ENCODE assay signal across 1 cellular context in the genomic region with DNA sequence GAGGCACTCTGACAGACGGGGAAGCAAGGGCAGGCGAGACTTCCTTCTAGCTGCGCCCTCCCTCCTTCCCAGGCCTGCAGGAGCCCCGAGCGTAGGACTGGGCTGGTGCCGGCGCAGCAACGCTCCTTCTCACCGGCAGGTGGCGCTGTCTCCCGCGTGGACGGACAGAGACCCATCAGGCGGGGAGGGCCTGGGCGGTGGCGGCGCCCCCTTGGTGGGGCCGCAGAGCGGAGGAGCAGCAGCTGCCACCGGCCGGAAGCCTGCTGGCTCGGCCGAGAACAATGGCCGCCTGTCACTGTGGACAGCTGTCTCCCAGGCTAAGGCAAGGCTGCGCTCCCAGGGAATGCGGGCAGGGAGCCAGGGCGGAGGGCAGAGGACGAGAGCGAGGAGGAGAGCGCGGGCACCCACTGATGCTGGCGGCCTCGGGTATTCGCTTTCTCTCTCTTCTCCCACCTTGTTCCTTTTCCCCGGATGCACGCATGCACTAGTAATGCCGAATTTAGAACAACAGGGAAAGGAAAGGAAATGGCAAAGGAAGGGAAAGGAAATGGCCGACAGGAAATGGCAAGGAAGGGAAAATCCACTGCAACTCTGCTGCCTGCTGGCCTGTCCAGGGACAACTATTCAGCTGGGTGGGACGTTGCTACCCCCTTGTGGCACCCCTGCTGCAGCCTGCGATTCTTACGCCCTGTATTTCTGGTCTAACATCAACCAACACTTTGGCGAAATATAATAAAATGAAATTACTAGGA.
TF ChIP-seq lines count a peak whose summit lies in the region.

No MANE protein-coding gene starts in this region.

TF ChIP-seq in HepG2, 621 proteins besides CTCF, POLR2A, EP300 and RAD21 (continued from another document and continues in another):
- TF ChIP-seq, protein P1, sequence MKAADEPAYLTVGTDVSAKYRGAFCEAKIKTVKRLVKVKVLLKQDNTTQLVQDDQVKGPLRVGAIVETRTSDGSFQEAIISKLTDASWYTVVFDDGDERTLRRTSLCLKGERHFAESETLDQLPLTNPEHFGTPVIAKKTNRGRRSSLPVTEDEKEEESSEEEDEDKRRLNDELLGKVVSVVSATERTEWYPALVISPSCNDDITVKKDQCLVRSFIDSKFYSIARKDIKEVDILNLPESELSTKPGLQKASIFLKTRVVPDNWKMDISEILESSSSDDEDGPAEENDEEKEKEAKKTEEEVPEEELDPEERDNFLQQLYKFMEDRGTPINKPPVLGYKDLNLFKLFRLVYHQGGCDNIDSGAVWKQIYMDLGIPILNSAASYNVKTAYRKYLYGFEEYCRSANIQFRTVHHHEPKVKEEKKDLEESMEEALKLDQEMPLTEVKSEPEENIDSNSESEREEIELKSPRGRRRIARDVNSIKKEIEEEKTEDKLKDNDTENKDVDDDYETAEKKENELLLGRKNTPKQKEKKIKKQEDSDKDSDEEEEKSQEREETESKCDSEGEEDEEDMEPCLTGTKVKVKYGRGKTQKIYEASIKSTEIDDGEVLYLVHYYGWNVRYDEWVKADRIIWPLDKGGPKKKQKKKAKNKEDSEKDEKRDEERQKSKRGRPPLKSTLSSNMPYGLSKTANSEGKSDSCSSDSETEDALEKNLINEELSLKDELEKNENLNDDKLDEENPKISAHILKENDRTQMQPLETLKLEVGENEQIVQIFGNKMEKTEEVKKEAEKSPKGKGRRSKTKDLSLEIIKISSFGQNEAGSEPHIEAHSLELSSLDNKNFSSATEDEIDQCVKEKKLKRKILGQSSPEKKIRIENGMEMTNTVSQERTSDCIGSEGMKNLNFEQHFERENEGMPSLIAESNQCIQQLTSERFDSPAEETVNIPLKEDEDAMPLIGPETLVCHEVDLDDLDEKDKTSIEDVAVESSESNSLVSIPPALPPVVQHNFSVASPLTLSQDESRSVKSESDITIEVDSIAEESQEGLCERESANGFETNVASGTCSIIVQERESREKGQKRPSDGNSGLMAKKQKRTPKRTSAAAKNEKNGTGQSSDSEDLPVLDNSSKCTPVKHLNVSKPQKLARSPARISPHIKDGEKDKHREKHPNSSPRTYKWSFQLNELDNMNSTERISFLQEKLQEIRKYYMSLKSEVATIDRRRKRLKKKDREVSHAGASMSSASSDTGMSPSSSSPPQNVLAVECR (CRISPR knock-in tag; IDR thresholded peaks at IDR 0.05; ENCODE audit: borderline replicate concordance) = peak; percentile 93
- no peak; the same call in 1 of the 2 replicates for TF ChIP-seq MED13 (CRISPR knock-in tag; IDR thresholded peaks at IDR 0.05)
- no peak for TF ChIP-seq ZNF33A (CRISPR knock-in tag; IDR thresholded peaks at IDR 0.05; ENCODE audit: borderline replicate concordance)
- TF ChIP-seq, protein P2, sequence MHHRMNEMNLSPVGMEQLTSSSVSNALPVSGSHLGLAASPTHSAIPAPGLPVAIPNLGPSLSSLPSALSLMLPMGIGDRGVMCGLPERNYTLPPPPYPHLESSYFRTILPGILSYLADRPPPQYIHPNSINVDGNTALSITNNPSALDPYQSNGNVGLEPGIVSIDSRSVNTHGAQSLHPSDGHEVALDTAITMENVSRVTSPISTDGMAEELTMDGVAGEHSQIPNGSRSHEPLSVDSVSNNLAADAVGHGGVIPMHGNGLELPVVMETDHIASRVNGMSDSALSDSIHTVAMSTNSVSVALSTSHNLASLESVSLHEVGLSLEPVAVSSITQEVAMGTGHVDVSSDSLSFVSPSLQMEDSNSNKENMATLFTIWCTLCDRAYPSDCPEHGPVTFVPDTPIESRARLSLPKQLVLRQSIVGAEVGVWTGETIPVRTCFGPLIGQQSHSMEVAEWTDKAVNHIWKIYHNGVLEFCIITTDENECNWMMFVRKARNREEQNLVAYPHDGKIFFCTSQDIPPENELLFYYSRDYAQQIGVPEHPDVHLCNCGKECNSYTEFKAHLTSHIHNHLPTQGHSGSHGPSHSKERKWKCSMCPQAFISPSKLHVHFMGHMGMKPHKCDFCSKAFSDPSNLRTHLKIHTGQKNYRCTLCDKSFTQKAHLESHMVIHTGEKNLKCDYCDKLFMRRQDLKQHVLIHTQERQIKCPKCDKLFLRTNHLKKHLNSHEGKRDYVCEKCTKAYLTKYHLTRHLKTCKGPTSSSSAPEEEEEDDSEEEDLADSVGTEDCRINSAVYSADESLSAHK (CRISPR knock-in tag; IDR thresholded peaks at IDR 0.05; ENCODE audit: borderline replicate concordance) = no peak
- TF ChIP-seq HDAC1 (CRISPR knock-in tag; IDR thresholded peaks at IDR 0.05) = peak; percentile 93
- TF ChIP-seq NBN (conservative IDR thresholded peaks at IDR 0.05) = no peak
- no peak for TF ChIP-seq MYNN (CRISPR knock-in tag; IDR thresholded peaks at IDR 0.05; ENCODE audit: low read depth)
- TF ChIP-seq, protein P3, sequence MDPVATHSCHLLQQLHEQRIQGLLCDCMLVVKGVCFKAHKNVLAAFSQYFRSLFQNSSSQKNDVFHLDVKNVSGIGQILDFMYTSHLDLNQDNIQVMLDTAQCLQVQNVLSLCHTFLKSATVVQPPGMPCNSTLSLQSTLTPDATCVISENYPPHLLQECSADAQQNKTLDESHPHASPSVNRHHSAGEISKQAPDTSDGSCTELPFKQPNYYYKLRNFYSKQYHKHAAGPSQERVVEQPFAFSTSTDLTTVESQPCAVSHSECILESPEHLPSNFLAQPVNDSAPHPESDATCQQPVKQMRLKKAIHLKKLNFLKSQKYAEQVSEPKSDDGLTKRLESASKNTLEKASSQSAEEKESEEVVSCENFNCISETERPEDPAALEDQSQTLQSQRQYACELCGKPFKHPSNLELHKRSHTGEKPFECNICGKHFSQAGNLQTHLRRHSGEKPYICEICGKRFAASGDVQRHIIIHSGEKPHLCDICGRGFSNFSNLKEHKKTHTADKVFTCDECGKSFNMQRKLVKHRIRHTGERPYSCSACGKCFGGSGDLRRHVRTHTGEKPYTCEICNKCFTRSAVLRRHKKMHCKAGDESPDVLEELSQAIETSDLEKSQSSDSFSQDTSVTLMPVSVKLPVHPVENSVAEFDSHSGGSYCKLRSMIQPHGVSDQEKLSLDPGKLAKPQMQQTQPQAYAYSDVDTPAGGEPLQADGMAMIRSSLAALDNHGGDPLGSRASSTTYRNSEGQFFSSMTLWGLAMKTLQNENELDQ (CRISPR knock-in tag; IDR thresholded peaks at IDR 0.05; ENCODE audit: borderline replicate concordance) = no peak
- peak; percentile 68 for TF ChIP-seq PHF8 (CRISPR knock-in tag; IDR thresholded peaks at IDR 0.05)
- TF ChIP-seq RARA (CRISPR knock-in tag; IDR thresholded peaks at IDR 0.05) = 0 out of 2 replicates have a peak, but pooled peaks have one; percentile 11
- TF ChIP-seq ZBTB7B (CRISPR knock-in tag; IDR thresholded peaks at IDR 0.05) = peak; percentile 94
- no peak for TF ChIP-seq ZFP82 (CRISPR knock-in tag; IDR thresholded peaks at IDR 0.05; ENCODE audit: borderline replicate concordance)
- no peak for TF ChIP-seq FOXP1 (IDR thresholded peaks at IDR 0.05)
- TF ChIP-seq FOXP1 (CRISPR knock-in tag; IDR thresholded peaks at IDR 0.05) = no peak
- no peak for TF ChIP-seq EED (CRISPR knock-in tag; IDR thresholded peaks at IDR 0.05)
- no peak for TF ChIP-seq ZNF530 (CRISPR knock-in tag; IDR thresholded peaks at IDR 0.05; ENCODE audit: low read depth)
- TF ChIP-seq, protein P4, sequence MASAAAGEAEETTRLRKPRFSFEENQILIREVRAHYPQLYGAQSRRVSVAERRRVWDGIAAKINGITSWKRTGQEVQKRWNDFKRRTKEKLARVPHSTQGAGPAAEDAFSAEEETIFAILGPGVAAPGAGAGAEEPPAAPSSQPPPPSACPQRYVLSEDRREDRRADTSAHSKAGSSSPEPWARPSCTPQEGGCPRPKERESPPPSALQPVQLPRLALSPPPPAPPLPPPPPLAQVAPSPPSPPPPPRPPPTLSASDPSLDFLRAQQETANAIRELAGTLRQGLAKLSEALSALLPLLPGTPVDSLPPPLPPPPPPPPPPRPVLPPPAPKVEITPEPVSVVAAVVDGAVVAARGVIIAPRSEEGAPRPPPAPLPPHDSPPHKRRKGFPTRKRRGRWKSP (CRISPR knock-in tag; IDR thresholded peaks at IDR 0.05) = peak; percentile 81
- 0 out of 2 replicates have a peak, but pooled peaks have one; percentile 15 for TF ChIP-seq PPARG (CRISPR knock-in tag; conservative IDR thresholded peaks at IDR 0.05)
- TF ChIP-seq, protein P5, sequence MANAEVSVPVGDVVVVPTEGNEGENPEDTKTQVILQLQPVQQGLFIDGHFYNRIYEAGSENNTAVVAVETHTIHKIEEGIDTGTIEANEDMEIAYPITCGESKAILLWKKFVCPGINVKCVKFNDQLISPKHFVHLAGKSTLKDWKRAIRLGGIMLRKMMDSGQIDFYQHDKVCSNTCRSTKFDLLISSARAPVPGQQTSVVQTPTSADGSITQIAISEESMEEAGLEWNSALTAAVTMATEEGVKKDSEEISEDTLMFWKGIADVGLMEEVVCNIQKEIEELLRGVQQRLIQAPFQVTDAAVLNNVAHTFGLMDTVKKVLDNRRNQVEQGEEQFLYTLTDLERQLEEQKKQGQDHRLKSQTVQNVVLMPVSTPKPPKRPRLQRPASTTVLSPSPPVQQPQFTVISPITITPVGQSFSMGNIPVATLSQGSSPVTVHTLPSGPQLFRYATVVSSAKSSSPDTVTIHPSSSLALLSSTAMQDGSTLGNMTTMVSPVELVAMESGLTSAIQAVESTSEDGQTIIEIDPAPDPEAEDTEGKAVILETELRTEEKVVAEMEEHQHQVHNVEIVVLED (CRISPR knock-in tag; IDR thresholded peaks at IDR 0.05; ENCODE audit: borderline replicate concordance) = peak; percentile 56; the same call in 1 of the 2 replicates
- TF ChIP-seq ZNF570 (CRISPR knock-in tag; IDR thresholded peaks at IDR 0.05; ENCODE audit: borderline replicate concordance) = no peak
- no peak for TF ChIP-seq LCORL (IDR thresholded peaks at IDR 0.05)
- peak; percentile 90 for TF ChIP-seq LCORL (CRISPR knock-in tag; IDR thresholded peaks at IDR 0.05)
- TF ChIP-seq, protein P6, sequence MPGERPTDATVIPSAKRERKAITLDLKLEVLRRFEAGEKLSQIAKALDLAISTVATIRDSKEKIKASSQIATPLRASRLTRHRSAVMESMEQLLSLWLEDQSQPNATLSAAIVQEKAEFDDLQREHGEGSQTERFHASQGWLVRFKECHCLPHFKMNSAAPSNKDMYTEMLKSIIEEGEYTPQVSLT (CRISPR knock-in tag; IDR thresholded peaks at IDR 0.05; ENCODE audit: borderline replicate concordance, low read depth) = no peak
- no peak for TF ChIP-seq CBX1 (IDR thresholded peaks at IDR 0.05; ENCODE audit: low read depth)
- TF ChIP-seq HMG20A (CRISPR knock-in tag; IDR thresholded peaks at IDR 0.05; ENCODE audit: borderline replicate concordance) = no peak
- TF ChIP-seq, protein P7, sequence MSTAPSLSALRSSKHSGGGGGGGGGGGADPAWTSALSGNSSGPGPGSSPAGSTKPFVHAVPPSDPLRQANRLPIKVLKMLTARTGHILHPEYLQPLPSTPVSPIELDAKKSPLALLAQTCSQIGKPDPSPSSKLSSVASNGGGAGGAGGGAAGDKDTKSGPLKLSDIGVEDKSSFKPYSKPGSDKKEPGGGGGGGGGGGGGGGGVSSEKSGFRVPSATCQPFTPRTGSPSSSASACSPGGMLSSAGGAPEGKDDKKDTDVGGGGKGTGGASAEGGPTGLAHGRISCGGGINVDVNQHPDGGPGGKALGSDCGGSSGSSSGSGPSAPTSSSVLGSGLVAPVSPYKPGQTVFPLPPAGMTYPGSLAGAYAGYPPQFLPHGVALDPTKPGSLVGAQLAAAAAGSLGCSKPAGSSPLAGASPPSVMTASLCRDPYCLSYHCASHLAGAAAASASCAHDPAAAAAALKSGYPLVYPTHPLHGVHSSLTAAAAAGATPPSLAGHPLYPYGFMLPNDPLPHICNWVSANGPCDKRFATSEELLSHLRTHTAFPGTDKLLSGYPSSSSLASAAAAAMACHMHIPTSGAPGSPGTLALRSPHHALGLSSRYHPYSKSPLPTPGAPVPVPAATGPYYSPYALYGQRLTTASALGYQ (CRISPR knock-in tag; IDR thresholded peaks at IDR 0.05) = no peak
- TF ChIP-seq REL (CRISPR knock-in tag; conservative IDR thresholded peaks at IDR 0.05) = no peak
- no peak for TF ChIP-seq ZNF335 (CRISPR knock-in tag; IDR thresholded peaks at IDR 0.05)
- TF ChIP-seq, protein P8, sequence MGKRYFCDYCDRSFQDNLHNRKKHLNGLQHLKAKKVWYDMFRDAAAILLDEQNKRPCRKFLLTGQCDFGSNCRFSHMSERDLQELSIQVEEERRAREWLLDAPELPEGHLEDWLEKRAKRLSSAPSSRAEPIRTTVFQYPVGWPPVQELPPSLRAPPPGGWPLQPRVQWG (CRISPR knock-in tag; IDR thresholded peaks at IDR 0.05; ENCODE audit: borderline replicate concordance, low read depth) = no peak
- TF ChIP-seq, protein P9, sequence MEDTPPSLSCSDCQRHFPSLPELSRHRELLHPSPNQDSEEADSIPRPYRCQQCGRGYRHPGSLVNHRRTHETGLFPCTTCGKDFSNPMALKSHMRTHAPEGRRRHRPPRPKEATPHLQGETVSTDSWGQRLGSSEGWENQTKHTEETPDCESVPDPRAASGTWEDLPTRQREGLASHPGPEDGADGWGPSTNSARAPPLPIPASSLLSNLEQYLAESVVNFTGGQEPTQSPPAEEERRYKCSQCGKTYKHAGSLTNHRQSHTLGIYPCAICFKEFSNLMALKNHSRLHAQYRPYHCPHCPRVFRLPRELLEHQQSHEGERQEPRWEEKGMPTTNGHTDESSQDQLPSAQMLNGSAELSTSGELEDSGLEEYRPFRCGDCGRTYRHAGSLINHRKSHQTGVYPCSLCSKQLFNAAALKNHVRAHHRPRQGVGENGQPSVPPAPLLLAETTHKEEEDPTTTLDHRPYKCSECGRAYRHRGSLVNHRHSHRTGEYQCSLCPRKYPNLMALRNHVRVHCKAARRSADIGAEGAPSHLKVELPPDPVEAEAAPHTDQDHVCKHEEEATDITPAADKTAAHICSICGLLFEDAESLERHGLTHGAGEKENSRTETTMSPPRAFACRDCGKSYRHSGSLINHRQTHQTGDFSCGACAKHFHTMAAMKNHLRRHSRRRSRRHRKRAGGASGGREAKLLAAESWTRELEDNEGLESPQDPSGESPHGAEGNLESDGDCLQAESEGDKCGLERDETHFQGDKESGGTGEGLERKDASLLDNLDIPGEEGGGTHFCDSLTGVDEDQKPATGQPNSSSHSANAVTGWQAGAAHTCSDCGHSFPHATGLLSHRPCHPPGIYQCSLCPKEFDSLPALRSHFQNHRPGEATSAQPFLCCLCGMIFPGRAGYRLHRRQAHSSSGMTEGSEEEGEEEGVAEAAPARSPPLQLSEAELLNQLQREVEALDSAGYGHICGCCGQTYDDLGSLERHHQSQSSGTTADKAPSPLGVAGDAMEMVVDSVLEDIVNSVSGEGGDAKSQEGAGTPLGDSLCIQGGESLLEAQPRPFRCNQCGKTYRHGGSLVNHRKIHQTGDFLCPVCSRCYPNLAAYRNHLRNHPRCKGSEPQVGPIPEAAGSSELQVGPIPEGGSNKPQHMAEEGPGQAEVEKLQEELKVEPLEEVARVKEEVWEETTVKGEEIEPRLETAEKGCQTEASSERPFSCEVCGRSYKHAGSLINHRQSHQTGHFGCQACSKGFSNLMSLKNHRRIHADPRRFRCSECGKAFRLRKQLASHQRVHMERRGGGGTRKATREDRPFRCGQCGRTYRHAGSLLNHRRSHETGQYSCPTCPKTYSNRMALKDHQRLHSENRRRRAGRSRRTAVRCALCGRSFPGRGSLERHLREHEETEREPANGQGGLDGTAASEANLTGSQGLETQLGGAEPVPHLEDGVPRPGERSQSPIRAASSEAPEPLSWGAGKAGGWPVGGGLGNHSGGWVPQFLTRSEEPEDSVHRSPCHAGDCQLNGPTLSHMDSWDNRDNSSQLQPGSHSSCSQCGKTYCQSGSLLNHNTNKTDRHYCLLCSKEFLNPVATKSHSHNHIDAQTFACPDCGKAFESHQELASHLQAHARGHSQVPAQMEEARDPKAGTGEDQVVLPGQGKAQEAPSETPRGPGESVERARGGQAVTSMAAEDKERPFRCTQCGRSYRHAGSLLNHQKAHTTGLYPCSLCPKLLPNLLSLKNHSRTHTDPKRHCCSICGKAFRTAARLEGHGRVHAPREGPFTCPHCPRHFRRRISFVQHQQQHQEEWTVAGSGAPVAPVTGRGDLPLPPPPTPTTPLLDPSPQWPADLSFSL (CRISPR knock-in tag; IDR thresholded peaks at IDR 0.05) = no peak
- TF ChIP-seq DNMT1 (CRISPR knock-in tag; IDR thresholded peaks at IDR 0.05) = peak; percentile 86; the same call in 1 of the 2 replicates
